In genomic region chr14:88479574-88479987, GRCh38 we compare ENCODE assay signal across 33 cellular contexts.
"Had no signal": no experiment of that assay in that cellular context is flagged by ENCODE, and none has a peak within 500 bp of the region (broad histone marks: within the 10 kb centered on the region; RNA-seq: fewer than 3 reads in every experiment).

No MANE protein-coding gene starts in this region.

- H3K4me3 ChIP-seq: adrenal gland, body of pancreas, breast epithelium had no signal

- H3K27ac ChIP-seq: adrenal gland, body of pancreas, brain microvascular endothelial cell, breast epithelium, VCaP had no signal

- H3K4me1 ChIP-seq: adrenal gland, body of pancreas, breast epithelium had no signal

- ATAC-seq: activated CD8-positive, alpha-beta T cell treated with anti-CD3 and anti-CD28 coated beads for 36 hours; activated naive CD4-positive, alpha-beta T cell treated with anti-CD3 and anti-CD28 coated beads, Interleukin-2, amount 50 U/mL, for 72 hours; activated T-cell treated with anti-CD3 and anti-CD28 coated beads, Interleukin-2, amount 50 U/mL, for 4 hours; activated T-cell treated with anti-CD3 and anti-CD28 coated beads, Interleukin-2, amount 50 U/mL, for 72 hours; activated T-helper 17 cell treated with anti-CD3 and anti-CD28 coated beads, Interleukin-2, amount 50 U/mL, for 72 hours; body of pancreas; T-cell; T-helper 17 cell had no signal

- H3K27me3 ChIP-seq: adrenal gland, body of pancreas, brain microvascular endothelial cell, breast epithelium had no signal

- FAIRE-seq: astrocyte, TTC549 had no signal

- DNase-seq: activated B cell treated with CpG ODN at 0.5 μM for 24 hours; activated CD4-positive, alpha-beta memory T cell treated with anti-CD3 and anti-CD28 coated beads for 36 hours; activated CD4-positive, alpha-beta T cell treated with anti-CD3 and anti-CD28 coated beads for 4 hours; activated CD4-positive, alpha-beta T cell treated with anti-CD3 and anti-CD28 coated beads, Interleukin-2, amount 10 ng/mL, durations not matched to agents 24 days and 14 days; activated CD4-positive, alpha-beta T cell treated with anti-CD3 and anti-CD28 coated beads, Interleukin-2, amount 50 U/mL, for 1 hour; activated CD4-positive, alpha-beta T cell treated with anti-CD3 and anti-CD28 coated beads, Interleukin-2, amount 50 U/mL, for 4 hours; activated CD4-positive, CD25-positive, alpha-beta regulatory T cell treated with anti-CD3 and anti-CD28 coated beads, Interleukin-2, amount 50 U/mL, for 72 hours; activated CD8-positive, alpha-beta memory T cell treated with anti-CD3 and anti-CD28 coated beads, Interleukin-2, amount 50 U/mL, for 4 hours; activated CD8-positive, alpha-beta T cell treated with anti-CD3 and anti-CD28 coated beads for 36 hours; activated effector memory CD4-positive, alpha-beta T cell treated with anti-CD3 and anti-CD28 coated beads, Interleukin-2, amount 50 U/mL, for 16 hours; activated gamma-delta T cell treated with Interleukin-2 at 50 U/mL for 16 hours; activated naive CD4-positive, alpha-beta T cell; activated naive CD4-positive, alpha-beta T cell treated with anti-CD3 and anti-CD28 coated beads for 36 hours; activated naive CD4-positive, alpha-beta T cell treated with anti-CD3 and anti-CD28 coated beads, Interleukin-2, amount 50 U/mL, for 16 hours; activated naive CD8-positive, alpha-beta T cell treated with anti-CD3 and anti-CD28 coated beads for 36 hours; activated T-cell treated with anti-CD3 and anti-CD28 coated beads for 4 hours; activated T-cell treated with anti-CD3 and anti-CD28 coated beads, Interleukin-2, amount 50 U/mL, for 1 hour; activated T-cell treated with anti-CD3 and anti-CD28 coated beads, Interleukin-2, amount 50 U/mL, for 4 hours; activated T-cell treated with anti-CD3 and anti-CD28 coated beads, Interleukin-2, amount 50 U/mL, for 72 hours; adrenal gland; amniotic stem cell; body of pancreas; brain microvascular endothelial cell; central memory CD4-positive, alpha-beta T cell; T-cell; T-helper 17 cell; T-helper 9 cell had no signal

- H3K9me3 ChIP-seq: adrenal gland, body of pancreas, breast epithelium had no signal
